15 cellular contexts compared by ENCODE assay signal in genomic region chr5:159805021-159805420, GRCh38.
DNase-seq lines count a peak whose midpoint lies in the region; ATAC-seq and FAIRE-seq lines count a peak whose summit lies in the region.
"Had no signal": no experiment of that assay in that cellular context is flagged by ENCODE, and none has a peak within 500 bp of the region (broad histone marks: within the 10 kb centered on the region; RNA-seq: fewer than 3 reads in every experiment).

No MANE protein-coding gene starts in this region.

- H3K27me3 ChIP-seq in HAP-1 (ENCODE audit: low read depth) = no peaks in the 10 kb centered on the region; the same call in 1 of the 2 replicates
- H3K27me3 ChIP-seq: stomach had no signal

- peak; percentile 79 for ATAC-seq in GM18502 (IDR thresholded peaks at IDR 0.05; ENCODE audit: poor library complexity, unreplicated experiment)
- peak; percentile 90 for ATAC-seq in Right ventricle myocardium superior (ENCODE audit: poor library complexity)
- peak; percentile 99 for ATAC-seq in stimulated activated naive B cell treated with anti-CD40 and anti-IgM and Interleukin-4, amounts not matched to agents 10 μg/mL and 1 μg/mL and 100 μg/mL, for 72 hours (replicated peaks)

- H3K36me3 Mint-ChIP-seq in stimulated activated naive B cell treated with anti-CD40 and anti-IgM and Interleukin-4, amounts not matched to agents 10 μg/mL and 1 μg/mL and 100 μg/mL, for 72 hours = no peaks in the 10 kb centered on the region

- H3K4me3 Mint-ChIP-seq in stimulated activated naive B cell treated with anti-CD40 and anti-IgM and Interleukin-4, amounts not matched to agents 10 μg/mL and 1 μg/mL and 100 μg/mL, for 72 hours = no peak overlapping the region

- intact Hi-C loops in Right ventricle myocardium superior (cut with DNase I) = no loop called here

- peaks cover 13 to 16% of the 10 kb centered on the region in 2 donors for H3K27me3 Mint-ChIP-seq in stimulated activated naive B cell treated with anti-CD40 and anti-IgM and Interleukin-4, amounts not matched to agents 10 μg/mL and 1 μg/mL and 100 μg/mL, for 72 hours

- H3K27ac Mint-ChIP-seq in stimulated activated naive B cell treated with anti-CD40 and anti-IgM and Interleukin-4, amounts not matched to agents 10 μg/mL and 1 μg/mL and 100 μg/mL, for 72 hours = no peak overlapping the region

- no peaks in the 10 kb centered on the region for H3K9me3 ChIP-seq in HAP-1

- no peaks in the 10 kb centered on the region for H3K36me3 ChIP-seq in HAP-1 (replicated peaks)
- H3K36me3 ChIP-seq: stomach had no signal

- FAIRE-seq in RCC 7860 (lab: Jason Lieb, UNC) = no peak
- FAIRE-seq: TTC549 had no signal

- H3K4me1 ChIP-seq in HAP-1 = no peaks in the 10 kb centered on the region
- H3K4me1 ChIP-seq: stomach had no signal

- H3K4me3 ChIP-seq in HAP-1 = no peak overlapping the region
- H3K4me3 ChIP-seq: stomach had no signal

- H3K9me3 Mint-ChIP-seq in stimulated activated naive B cell treated with anti-CD40 and anti-IgM and Interleukin-4, amounts not matched to agents 10 μg/mL and 1 μg/mL and 100 μg/mL, for 72 hours = peaks cover 2 to 4% of the 10 kb centered on the region in 2 donors

- peaks cover 2 to 24% of the 10 kb centered on the region in 2 donors for H3K4me1 Mint-ChIP-seq in stimulated activated naive B cell treated with anti-CD40 and anti-IgM and Interleukin-4, amounts not matched to agents 10 μg/mL and 1 μg/mL and 100 μg/mL, for 72 hours

- peak; percentile 82 for DNase-seq in SIG-M5 treated with dmso at 0.1 percent for 504 hours (lab: John Stamatoyannopoulos, UW; ENCODE audit: unreplicated experiment)
- no peak for DNase-seq in Right ventricle myocardium superior
- peak; percentile 28 for DNase-seq in stimulated activated naive B cell treated with anti-CD40 and anti-IgM and Interleukin-4, amounts not matched to agents 10 μg/mL and 1 μg/mL and 100 μg/mL, for 72 hours
- DNase-seq in HAP-1 (ENCODE audit: low spot score in 2 of 2) = no peak
- no peak for DNase-seq in RCC 7860 (ENCODE audit: low spot score)
- DNase-seq in HuH-7 (ENCODE audit: low spot score) = no peak
- no peak for DNase-seq in GM19238 (ENCODE audit: insufficient read length, low spot score)
- DNase-seq: activated CD8-positive, alpha-beta memory T cell treated with anti-CD3 and anti-CD28 coated beads for 24 hours; activated naive CD4-positive, alpha-beta T cell treated with Interleukin-2 at 50 U/mL for 16 hours; central memory CD4-positive, alpha-beta T cell; NCI-H1092; NCI-H446; stomach had no signal

- in situ Hi-C loops in HAP-1 (cut with MboI; ENCODE audit: low sequenced_read_pairs) = no loop called here

Comparison
In these comparisons a context has a peak if more than half of its experiments do, and no peak if none do; other contexts are left out.
1. DNase-seq: peak in SIG-M5 treated with dmso at 0.1 percent for 504 hours (single experiment) and stimulated activated naive B cell treated with anti-CD40 and anti-IgM and Interleukin-4, amounts not matched to agents 10 μg/mL and 1 μg/mL and 100 μg/mL, for 72 hours (single experiment); none in Right ventricle myocardium superior (single experiment), HAP-1 (0 of 2), RCC 7860 (single experiment), HuH-7 (single experiment) and GM19238 (single experiment).
2. Peak in every context shown above with its lines, with median percentiles within 50 percentile points of each other: ATAC-seq.